In the genomic region with DNA sequence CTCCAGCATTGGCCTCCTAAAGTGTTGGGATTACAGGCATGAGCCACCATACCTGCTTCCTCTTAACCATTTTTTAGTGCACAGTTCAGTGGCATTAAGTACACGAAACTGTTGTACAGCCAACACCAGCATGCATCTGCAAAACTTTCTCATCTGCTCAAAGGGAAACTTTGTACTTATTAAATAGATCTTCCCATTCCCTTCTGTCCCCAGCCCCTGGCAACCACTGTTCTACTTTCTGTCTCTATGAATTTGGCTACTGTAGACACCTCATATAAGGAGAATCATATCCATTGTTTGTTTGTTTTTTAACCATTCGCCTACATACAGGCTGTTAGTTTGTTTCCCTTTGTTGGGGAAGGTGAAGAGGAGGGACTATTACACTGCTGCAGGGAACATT, we compare ENCODE assay signal across 25 cellular contexts.
"Had no signal": no experiment of that assay in that cellular context is flagged by ENCODE, and none has a peak within 500 bp of the region (broad histone marks: within the 10 kb centered on the region; RNA-seq: fewer than 3 reads in every experiment).

No MANE protein-coding gene starts in this region.

- H3K4me2 ChIP-seq: PC-9 had no signal

- FAIRE-seq: astrocyte had no signal

- H3K27ac ChIP-seq: cardiac muscle cell, PC-9, SK-N-MC, VCaP had no signal

- H3K4me3 ChIP-seq: cardiac muscle cell, PC-9, SK-N-MC had no signal

- ATAC-seq: activated T-helper 17 cell treated with anti-CD3 and anti-CD28 coated beads, Interleukin-2, amount 50 U/mL, for 72 hours had no signal

- H3K27me3 ChIP-seq: cardiac muscle cell had no signal

- H2AFZ ChIP-seq: PC-9 had no signal

- H3K36me3 ChIP-seq: cardiac muscle cell had no signal

- DNase-seq: activated CD4-positive, alpha-beta memory T cell treated with anti-CD3 and anti-CD28 coated beads for 36 hours; activated CD4-positive, alpha-beta T cell treated with anti-CD3 and anti-CD28 coated beads, Interleukin-2, amount 10 ng/mL, durations not matched to agents 7 days and 5 days; activated CD4-positive, CD25-positive, alpha-beta regulatory T cell; activated CD8-positive, alpha-beta memory T cell treated with anti-CD3 and anti-CD28 coated beads for 24 hours; activated gamma-delta T cell; activated naive CD4-positive, alpha-beta T cell treated with anti-CD3 and anti-CD28 coated beads for 36 hours; activated T-cell treated with anti-CD3 and anti-CD28 coated beads, Interleukin-2, amount 50 U/mL, for 48 hours; amygdala; KG1; NCI-H1092; NCI-H1417; NCI-H2029; NCI-H2107; NCI-H2171 treated with DMSO at 0.1 percent for 48 hours; NCI-H226; NCI-H526 treated with DMSO at 0.1 percent for 48 hours; NCI-H82; PC-9; SHP77 treated with DMSO at 0.1 percent for 48 hours; T-helper 1 cell had no signal
